10 cellular contexts compared by ENCODE assay signal in genomic region chr15:81295466-81296145, GRCh38. TPM values are rescaled to one million over a fixed set of nuclear protein-coding genes. Genes with fewer than 3 reads are reported as not detected.
DNase-seq lines count a peak whose midpoint lies in the region; ATAC-seq and TF ChIP-seq lines count a peak whose summit lies in the region.
"Had no signal": no experiment of that assay in that cellular context is flagged by ENCODE, and none has a peak within 500 bp of the region (broad histone marks: within the 10 kb centered on the region; RNA-seq: fewer than 3 reads in every experiment).

No MANE protein-coding gene starts in this region.

- no peak overlapping the region for H3K4me2 ChIP-seq in smooth muscle cell

- WGBS in smooth muscle cell (ENCODE audit: low lambda C conversion rate): 87% methylated on average over 5 of the region's 5 CpGs

- CTCF ChIA-PET in CD8-positive, alpha-beta T cell (lab: Charles Lee): interaction anchor here (0.8 to 23.5 kb wide), 5 partner anchors 12 to 40 kb away, joined by 3 to 498 read pairs (median 10); no protein-coding TSS in a partner anchor
- CTCF ChIA-PET in activated B cell treated with CpG ODN at 0.5 μM for 24 hours (lab: Charles Lee): interaction anchor here (0.8 to 6.6 kb wide), 4 partner anchors 16 to 30 kb away, joined by 3 to 82 read pairs (median 6); no protein-coding TSS in a partner anchor

- H3K36me3 ChIP-seq in CD8-positive, alpha-beta T cell (ENCODE audit: insufficient read depth, low read length): peaks cover 11% of the 10 kb centered on the region
- no peaks in the 10 kb centered on the region for H3K36me3 ChIP-seq in smooth muscle cell (ENCODE audit: low read depth)

- H4K20me1 ChIP-seq in smooth muscle cell (ENCODE audit: low read depth): no peaks in the 10 kb centered on the region

- no peak for ATAC-seq in CD8-positive, alpha-beta T cell
- no peak for ATAC-seq in activated B cell treated with CpG ODN at 0.5 μM for 24 hours (ENCODE audit: low read depth)
- ATAC-seq in memory B cell (ENCODE audit: low read depth): no peak

- H3K4me1 ChIP-seq in CD8-positive, alpha-beta T cell (ENCODE audit: insufficient read depth, low read length): peaks cover 59% of the 10 kb centered on the region
- H3K4me1 ChIP-seq in smooth muscle cell (ENCODE audit: low read depth): no peaks in the 10 kb centered on the region

- POLR2A ChIA-PET in CD8-positive, alpha-beta T cell (lab: Charles Lee): interaction anchor here (0.8 to 14.4 kb wide), 6 partner anchors 10 to 30 kb away, joined by 3 to 330 read pairs (median 6); partner anchors contain the start of gene STARD5
- POLR2A ChIA-PET in activated B cell treated with CpG ODN at 0.5 μM for 24 hours (lab: Charles Lee): interaction anchor here (1.0 to 14.9 kb wide), 6 partner anchors 10 to 293 kb away, joined by 3 to 631 read pairs (median 10); partner anchors contain the start of gene STARD5

- no peaks in the 10 kb centered on the region for H3K27me3 ChIP-seq in CD8-positive, alpha-beta T cell (ENCODE audit: insufficient read depth, low read length)
- no peaks in the 10 kb centered on the region for H3K27me3 ChIP-seq in smooth muscle cell (ENCODE audit: low read depth)

- H3F3A ChIP-seq in smooth muscle cell (ENCODE audit: low read depth): no peaks in the 10 kb centered on the region

- peak overlapping the region; percentile 92 for H3K4me3 Mint-ChIP-seq in CD8-positive, alpha-beta T cell
- peak overlapping the region; percentile 99 for H3K4me3 Mint-ChIP-seq in activated B cell treated with CpG ODN at 0.5 μM for 24 hours
- peak overlapping the region; percentile 99 for H3K4me3 Mint-ChIP-seq in memory B cell
- H3K4me3 Mint-ChIP-seq in osteocyte (ENCODE audit: unreplicated experiment): no peak overlapping the region
- H3K4me3 Mint-ChIP-seq: HFFc6 had no signal

- peak overlapping the region; percentile 84 for H3K27ac ChIP-seq in CD8-positive, alpha-beta T cell (ENCODE audit: low read depth, low read length)
- no peak overlapping the region for H3K27ac ChIP-seq in smooth muscle cell (ENCODE audit: low read depth)

- H3K9me3 Mint-ChIP-seq in CD8-positive, alpha-beta T cell: no peaks in the 10 kb centered on the region
- H3K9me3 Mint-ChIP-seq in activated B cell treated with CpG ODN at 0.5 μM for 24 hours (no peaks in the 10 kb centered on the region), memory B cell (no peaks in the 10 kb centered on the region), osteocyte (ENCODE audit: unreplicated experiment) (no peaks in the 10 kb centered on the region)
- H3K9me3 Mint-ChIP-seq: HFFc6 had no signal

- H3K79me2 ChIP-seq in smooth muscle cell (ENCODE audit: low read depth): no peaks in the 10 kb centered on the region

- TF ChIP-seq CTCF in AG10803 (conservative IDR thresholded peaks at IDR 0.05; ENCODE audit: low read length) (no peak), activated B cell treated with CpG ODN at 0.5 μM for 24 hours (IDR thresholded peaks at IDR 0.05) (no peak), smooth muscle cell (IDR thresholded peaks at IDR 0.05; ENCODE audit: borderline replicate concordance, insufficient read depth, poor library complexity, severe bottlenecking) (no peak), osteocyte (IDR thresholded peaks at IDR 0.05) (no peak)
- TF ChIP-seq CTCF in CD8-positive, alpha-beta T cell (IDR thresholded peaks at IDR 0.05): no peak

- peaks cover 71% of the 10 kb centered on the region for H3K4me1 Mint-ChIP-seq in CD8-positive, alpha-beta T cell (ENCODE audit: low read depth)
- peaks cover 97% of the 10 kb centered on the region for H3K4me1 Mint-ChIP-seq in activated B cell treated with CpG ODN at 0.5 μM for 24 hours
- peaks cover 69% of the 10 kb centered on the region for H3K4me1 Mint-ChIP-seq in memory B cell
- peaks cover 3% of the 10 kb centered on the region for H3K4me1 Mint-ChIP-seq in osteocyte (ENCODE audit: unreplicated experiment)

- no peaks in the 10 kb centered on the region for H3K27me3 Mint-ChIP-seq in CD8-positive, alpha-beta T cell (ENCODE audit: low read depth)
- no peaks in the 10 kb centered on the region for H3K27me3 Mint-ChIP-seq in activated B cell treated with CpG ODN at 0.5 μM for 24 hours
- no peaks in the 10 kb centered on the region for H3K27me3 Mint-ChIP-seq in memory B cell
- H3K27me3 Mint-ChIP-seq in osteocyte (ENCODE audit: unreplicated experiment): peaks cover 20% of the 10 kb centered on the region

- intact Hi-C loops in CD8-positive, alpha-beta T cell (cut with DNase I, micrococcal nuclease): loop anchor here (1.0 to 10.0 kb wide), 9 partner anchors 9 to 1692 kb away; partner anchors contain the start of genes MEX3B (in 2 of the 2), RAMAC (in 1 of the 2), STARD5 (in 1 of the 2) and TLNRD1 (in 1 of the 2)
- intact Hi-C loops in activated B cell treated with CpG ODN at 0.5 μM for 24 hours (cut with micrococcal nuclease) (loop anchor here (1.0 to 10.0 kb wide), 2 partner anchors 9 to 1321 kb away; partner anchors contain the start of gene BCL2A1), posterior vena cava (cut with DNase I) (no loop called here)

- H3K9ac ChIP-seq in smooth muscle cell (ENCODE audit: low read depth): no peak overlapping the region

- DNase-seq in AG10803 (ENCODE audit: low read depth) (peak; percentile 23), activated B cell treated with CpG ODN at 0.5 μM for 24 hours (no peak), memory B cell (ENCODE audit: low spot score in 2 of 2) (no peak), activated gamma-delta T cell treated with Interleukin-2 at 50 U/mL for 16 hours (no peak), smooth muscle cell (lab: John Stamatoyannopoulos, UW; ENCODE audit: unreplicated experiment) (no peak), osteocyte (ENCODE audit: extremely low spot score, unreplicated experiment) (no peak), posterior vena cava (ENCODE audit: low spot score) (no peak)
- no peak for DNase-seq in CD8-positive, alpha-beta T cell
- DNase-seq: HFFc6, NCI-H526 had no signal

- H3K4me3 ChIP-seq in AG10803 (ENCODE audit: low read length) (no peak overlapping the region), smooth muscle cell (no peak overlapping the region)
- peak overlapping the region; percentile 88 for H3K4me3 ChIP-seq in CD8-positive, alpha-beta T cell (ENCODE audit: low read depth, low read length)

- peak overlapping the region; percentile 98 for H3K27ac Mint-ChIP-seq in CD8-positive, alpha-beta T cell
- H3K27ac Mint-ChIP-seq in activated B cell treated with CpG ODN at 0.5 μM for 24 hours (peak overlapping the region; percentile 99), memory B cell (peak overlapping the region; percentile 95), osteocyte (ENCODE audit: unreplicated experiment) (no peak overlapping the region)
- H3K27ac Mint-ChIP-seq: HFFc6 had no signal

- no peaks in the 10 kb centered on the region for H3K9me3 ChIP-seq in CD8-positive, alpha-beta T cell (ENCODE audit: low read length)
- no peaks in the 10 kb centered on the region for H3K9me3 ChIP-seq in smooth muscle cell (replicated peaks; ENCODE audit: low read depth)

- H3K36me3 Mint-ChIP-seq in CD8-positive, alpha-beta T cell: peaks cover 42% of the 10 kb centered on the region
- H3K36me3 Mint-ChIP-seq in activated B cell treated with CpG ODN at 0.5 μM for 24 hours (ENCODE audit: low read depth): peaks cover 71% of the 10 kb centered on the region
- peaks cover 44% of the 10 kb centered on the region for H3K36me3 Mint-ChIP-seq in memory B cell
- no peaks in the 10 kb centered on the region for H3K36me3 Mint-ChIP-seq in osteocyte (ENCODE audit: unreplicated experiment)

- no peak overlapping the region for H2AFZ ChIP-seq in smooth muscle cell (ENCODE audit: low read depth)

RNA-seq across cellular contexts. Expression of gene STARD5, which starts 28.3 kb away (rescaled TPM):
- 10 to 100 TPM; 13.6 to 14.3 TPM for total RNA-seq in CD8-positive, alpha-beta T cell
- 10.5 and 14.3 TPM in 2 replicates for total RNA-seq in activated B cell treated with CpG ODN at 0.5 μM for 24 hours
- total RNA-seq in smooth muscle cell: 3.3 and 6.2 TPM in 2 replicates
- 1.6 and 2.1 TPM in 2 replicates for polyA plus RNA-seq in smooth muscle cell
- total RNA-seq in osteocyte: 1.3 and 1.7 TPM in 2 replicates
- 1 to 10 TPM; 3.9 to 5.9 TPM for total RNA-seq in posterior vena cava

Comparison
In these comparisons a context has a peak if more than half of its experiments do, and no peak if none do; other contexts are left out.
1. intact Hi-C loops: an anchor here in CD8-positive, alpha-beta T cell (1.0 to 10.0 kb wide) and activated B cell treated with CpG ODN at 0.5 μM for 24 hours (1.0 to 10.0 kb wide); none called in posterior vena cava.